2 cellular contexts compared by ENCODE assay signal in genomic region chr1:23634518-23634839, GRCh38.
TF ChIP-seq lines count a peak whose summit lies in the region.

No MANE protein-coding gene starts in this region.

TF ChIP-seq in HCT116, 20 proteins besides CTCF, POLR2A, EP300 and RAD21:
- TF ChIP-seq JUND (IDR thresholded peaks at IDR 0.05), result no peak
- no peak for TF ChIP-seq YY1 (IDR thresholded peaks at IDR 0.05; ENCODE audit: extremely low read depth, insufficient replicate concordance, low read depth, low read length)
- TF ChIP-seq EGR1 (IDR thresholded peaks at IDR 0.05; ENCODE audit: low read depth), result no peak
- TF ChIP-seq CBX3 (IDR thresholded peaks at IDR 0.05; ENCODE audit: low read depth), result no peak
- no peak for TF ChIP-seq ELF1 (IDR thresholded peaks at IDR 0.05; ENCODE audit: borderline replicate concordance, low read depth)
- no peak for TF ChIP-seq TCF7L2 (IDR thresholded peaks at IDR 0.05; ENCODE audit: borderline replicate concordance, extremely low read depth, insufficient read depth, insufficient read length)

TF ChIP-seq in K562, 482 proteins besides CTCF, POLR2A, EP300 and RAD21:
- TF ChIP-seq MAX (CRISPR knock-in tag; IDR thresholded peaks at IDR 0.05) (peak; percentile 43; the same call in 1 of the 2 replicates), HDGF (IDR thresholded peaks at IDR 0.05) (0 out of 2 replicates have a peak, but pooled peaks have one; percentile 51), ZNF277 (CRISPR knock-in tag; IDR thresholded peaks at IDR 0.05; ENCODE audit: borderline replicate concordance) (no peak)
TF ChIP-seq in K562: peak in this region for 2.
